ENCODE assay signal across 14 cellular contexts in the genomic region with DNA sequence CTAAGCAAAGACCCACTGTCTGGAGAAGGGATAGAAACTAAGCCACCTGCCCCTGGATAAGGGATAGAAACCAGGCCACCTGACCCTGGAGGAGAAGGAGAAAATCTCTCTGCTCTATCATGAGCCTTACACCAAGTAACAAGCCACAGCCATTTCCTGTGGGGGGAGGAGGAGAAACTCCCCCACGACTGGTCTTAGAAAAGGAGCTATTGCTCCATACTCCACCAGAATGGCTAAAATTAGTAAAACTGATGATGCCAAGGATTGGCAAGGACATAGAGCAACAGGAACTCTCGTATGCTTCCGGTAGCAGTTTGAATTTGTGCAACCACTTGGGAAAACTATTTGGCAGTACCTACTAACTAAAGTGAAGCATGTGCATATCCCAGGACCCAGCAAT.
DNase-seq lines count a peak whose midpoint lies in the region; ATAC-seq and TF ChIP-seq lines count a peak whose summit lies in the region.
"Had no signal": no experiment of that assay in that cellular context is flagged by ENCODE, and none has a peak within 500 bp of the region (broad histone marks: within the 10 kb centered on the region; RNA-seq: fewer than 3 reads in every experiment).

No MANE protein-coding gene starts in this region.

- H3K36me3 Mint-ChIP-seq in T-cell, result no peaks in the 10 kb centered on the region
- H3K36me3 Mint-ChIP-seq: naive thymus-derived CD8-positive, alpha-beta T cell had no signal

- H3K9me3 ChIP-seq in psoas muscle, result no peaks in the 10 kb centered on the region

- CTCF ChIA-PET in T-cell (lab: Charles Lee), result no interaction called here

- H3K4me3 ChIP-seq in psoas muscle, result no peak overlapping the region

- ATAC-seq in psoas muscle (peak in 3 of 4 donors; percentile 33 to 65 (median 34)), T-cell (replicated peaks in 1 of 4) (no peak)
- ATAC-seq: HCT116; naive thymus-derived CD8-positive, alpha-beta T cell had no signal

- H3K36me3 ChIP-seq in psoas muscle (ENCODE audit: insufficient read depth in 1 of 2, low read depth in 1 of 2), result no peaks in the 10 kb centered on the region

- H3K4me3 Mint-ChIP-seq in T-cell, result no peak overlapping the region
- H3K4me3 Mint-ChIP-seq: naive thymus-derived CD8-positive, alpha-beta T cell had no signal

- H3K4me1 Mint-ChIP-seq in T-cell, result peaks cover 3 to 21% (median 11%) of the 10 kb centered on the region in 3 donors

- peak; percentile 35 for DNase-seq in CD1c-positive myeloid dendritic cell (ENCODE audit: extremely low spot score)
- peak; percentile 81 for DNase-seq in NCI-H226
- peak; percentile 81 for DNase-seq in fibroblast of peridontal ligament (ENCODE audit: extremely low read depth)
- no peak for DNase-seq in psoas muscle
- DNase-seq in T-cell, result no peak
- no peak for DNase-seq in HT-29 (ENCODE audit: low spot score)
- DNase-seq in cerebellum (ENCODE audit: low spot score), result no peak
- DNase-seq in NCI-H187 treated with DMSO at 0.1 percent for 48 hours (lab: John Stamatoyannopoulos, UW), result no peak
- DNase-seq: activated T-cell treated with anti-CD3 and anti-CD28 coated beads, Interleukin-2, amount 50 U/mL, for 48 hours; caudate nucleus; COR-L47; naive thymus-derived CD8-positive, alpha-beta T cell; stimulated activated CD4-positive, alpha-beta T cell treated with anti-CD3 and anti-CD28 coated beads, Interleukin-12 subunit alpha, Interleukin-12 subunit beta, amount 100 ng/mL, for 4 hours had no signal

- intact Hi-C loops in psoas muscle (cut with DNase I), result no loop called here

- no peaks in the 10 kb centered on the region for H3K27me3 ChIP-seq in psoas muscle (ENCODE audit: insufficient read depth in 3 of 3, low read length in 2 of 3)

- no peak for TF ChIP-seq CTCF in psoas muscle (IDR thresholded peaks at IDR 0.05)

- H3K9me3 Mint-ChIP-seq in T-cell, result no peaks in the 10 kb centered on the region

- 7 to 25% (median 25%) methylated on average over 3 of the region's 3 CpGs for WGBS in psoas muscle, 3 donors

- H3K27ac Mint-ChIP-seq in T-cell, result no peak overlapping the region

- H3K27me3 Mint-ChIP-seq in T-cell, result peaks cover 9 to 15% of the 10 kb centered on the region in 2 donors

- POLR2A ChIA-PET in T-cell (lab: Charles Lee), result no interaction called here

- H3K27ac ChIP-seq in psoas muscle, result no peak overlapping the region

- H3K4me1 ChIP-seq in psoas muscle, result peaks cover 26% of the 10 kb centered on the region

Comparison
In these comparisons a context has a peak if more than half of its experiments do, and no peak if none do; other contexts are left out.
1. DNase-seq: peak in CD1c-positive myeloid dendritic cell (single experiment), NCI-H226 (single experiment) and fibroblast of peridontal ligament (single experiment); none in psoas muscle (0 of 2), T-cell (0 of 34), HT-29 (single experiment), cerebellum (single experiment) and NCI-H187 treated with DMSO at 0.1 percent for 48 hours (single experiment).
2. ATAC-seq: peak in psoas muscle (3 of 4); none in T-cell (0 of 4).